21 cellular contexts compared by ENCODE assay signal in genomic region chr19:897442-898039, GRCh38. TPM values are rescaled to one million over a fixed set of nuclear protein-coding genes. Genes with fewer than 3 reads are reported as not detected.
DNase-seq lines count a peak whose midpoint lies in the region; ATAC-seq, FAIRE-seq and TF ChIP-seq lines count a peak whose summit lies in the region.
"Had no signal": no experiment of that assay in that cellular context is flagged by ENCODE, and none has a peak within 500 bp of the region (broad histone marks: within the 10 kb centered on the region; RNA-seq: fewer than 3 reads in every experiment).

No MANE protein-coding gene starts in this region.

- FAIRE-seq in bronchial epithelial cell (lab: Jason Lieb, UNC): no peak
- FAIRE-seq: endometrium had no signal

- H3K4me3 Mint-ChIP-seq in H9: no peak overlapping the region
- no peak overlapping the region for H3K4me3 Mint-ChIP-seq in nephron progenitor cell
- H3K4me3 Mint-ChIP-seq: activated CD8-positive, alpha-beta memory T cell treated with anti-CD3 and anti-CD28 coated beads, Interleukin-2, amount 10 ng/mL, durations not matched to agents 7 days and 5 days had no signal

- H3K36me3 ChIP-seq in BLaER1 (peaks cover 42% of the 10 kb centered on the region), bronchial epithelial cell (ENCODE audit: control insufficient read depth, insufficient read depth, low read length) (peaks cover 24% of the 10 kb centered on the region)
- H3K36me3 ChIP-seq: BE2C had no signal

- H4K91ac ChIP-seq in H9 (ENCODE audit: insufficient read length, low read depth, low read length): no peak overlapping the region

- H3K27ac Mint-ChIP-seq in H9 (peak overlapping the region in 1 of 3 experiments; percentile 49; a peak in 2 of 7 replicates), nephron progenitor cell (no peak overlapping the region)
- H3K27ac Mint-ChIP-seq: activated CD8-positive, alpha-beta memory T cell treated with anti-CD3 and anti-CD28 coated beads, Interleukin-2, amount 10 ng/mL, durations not matched to agents 7 days and 5 days had no signal

- TF ChIP-seq CTCF in H9 (conservative IDR thresholded peaks at IDR 0.05) (peak; percentile 47), bronchial epithelial cell (IDR thresholded peaks at IDR 0.05; ENCODE audit: insufficient read depth, low read length, severe bottlenecking) (peak; percentile 9), nephron progenitor cell (IDR thresholded peaks at IDR 0.05) (peak; percentile 19)

- no peak overlapping the region for H4K5ac ChIP-seq in H9 (ENCODE audit: insufficient read length, low read depth, low read length)

- no CpG with 5 or more reads among the region's 26 CpGs for WGBS in H9 (ENCODE audit: extremely low coverage, insufficient read length, low lambda C conversion rate)

- H3K18ac ChIP-seq in H9 (ENCODE audit: insufficient read length, low read depth, low read length): no peak overlapping the region

- no peak overlapping the region for H3K4ac ChIP-seq in H9 (ENCODE audit: low read depth, low read length)

- H3K27me3 Mint-ChIP-seq in H9 (ENCODE audit: low read depth) (peaks cover 4% of the 10 kb centered on the region; the same call in 1 of the 2 replicates), nephron progenitor cell (ENCODE audit: low read depth, poor library complexity) (peaks cover 4% of the 10 kb centered on the region)
- H3K27me3 Mint-ChIP-seq: activated CD8-positive, alpha-beta memory T cell treated with anti-CD3 and anti-CD28 coated beads, Interleukin-2, amount 10 ng/mL, durations not matched to agents 7 days and 5 days had no signal

- DNase-seq in H9: peak; percentile 71
- no peak for DNase-seq in bronchial epithelial cell (ENCODE audit: low read depth)
- no peak for DNase-seq in nephron progenitor cell
- DNase-seq in HPDE6-E6E7 (ENCODE audit: extremely low spot score): no peak
- no peak for DNase-seq in NCI-H146 (lab: John Stamatoyannopoulos, UW)
- no peak for DNase-seq in SIG-M5 treated with dmso at 0.1 percent for 504 hours (lab: John Stamatoyannopoulos, UW; ENCODE audit: unreplicated experiment)
- DNase-seq: activated CD8-positive, alpha-beta memory T cell treated with anti-CD3 and anti-CD28 coated beads, Interleukin-2, amount 10 ng/mL, durations not matched to agents 7 days and 5 days; BE2C; foreskin keratinocyte; NCI-H1694; NCI-H345; SHP77; stimulated activated CD4-positive, alpha-beta T cell treated with anti-CD3 and anti-CD28 coated beads, Interleukin-2, amount 100 ng/mL, for 24 hours had no signal

- H3K9ac ChIP-seq in BLaER1 (no peak overlapping the region), H9 (ENCODE audit: extremely low read depth, insufficient read length, low read length) (no peak overlapping the region)

- H3K23me2 ChIP-seq in H9 (ENCODE audit: insufficient read length, low read depth, low read length, poor library complexity, severe bottlenecking): no peaks in the 10 kb centered on the region

- no peaks in the 10 kb centered on the region; the same call in 1 of the 2 replicates for H3K79me2 ChIP-seq in H9 (ENCODE audit: insufficient read depth, low read length)

- H3K27ac ChIP-seq in BLaER1: 0 out of 2 replicates have a peak overlapping the region, but pooled peaks have one; percentile 40
- H3K27ac ChIP-seq in H9 (ENCODE audit: insufficient read length, low read depth, low read length): no peak overlapping the region
- H3K27ac ChIP-seq: foreskin keratinocyte had no signal

- H2AK5ac ChIP-seq in H9 (ENCODE audit: insufficient read length, low read length): no peak overlapping the region

- H3K9me3 ChIP-seq in BLaER1 (no peaks in the 10 kb centered on the region), H9 (ENCODE audit: control insufficient read depth, low read depth, low read length) (no peaks in the 10 kb centered on the region)
- H3K9me3 ChIP-seq: BE2C had no signal

- no peak overlapping the region for H2BK15ac ChIP-seq in H9 (ENCODE audit: low read depth, low read length)

- H4K20me1 ChIP-seq in BLaER1 (peaks cover 29% of the 10 kb centered on the region), H9 (ENCODE audit: control insufficient read depth, insufficient read depth, insufficient read length) (no peaks in the 10 kb centered on the region)

- H3K27me3 ChIP-seq in BLaER1 (no peaks in the 10 kb centered on the region), H9 (ENCODE audit: insufficient read depth, low read length) (no peaks in the 10 kb centered on the region), bronchial epithelial cell (ENCODE audit: control insufficient read depth, insufficient read depth, low read length) (no peaks in the 10 kb centered on the region)
- H3K27me3 ChIP-seq: BE2C, foreskin keratinocyte had no signal

- no peak overlapping the region for H3K23ac ChIP-seq in H9 (ENCODE audit: insufficient read length, low read depth, low read length)

- no peak overlapping the region for H3T11ph ChIP-seq in H9 (ENCODE audit: low read length)

- no peak overlapping the region for H2BK5ac ChIP-seq in H9 (ENCODE audit: insufficient read length, low read length)

- H2BK120ac ChIP-seq in H9 (ENCODE audit: low read depth, low read length, poor library complexity, severe bottlenecking): no peak overlapping the region

- no peak overlapping the region for H3K56ac ChIP-seq in H9 (ENCODE audit: insufficient read length, low read depth, low read length)

- H3K4me1 ChIP-seq in BLaER1: peaks cover 26% of the 10 kb centered on the region
- H3K4me1 ChIP-seq in H9 (ENCODE audit: insufficient read depth, low read length): no peaks in the 10 kb centered on the region; the same call in 1 of the 2 replicates
- H3K4me1 ChIP-seq: BE2C, foreskin keratinocyte had no signal

- no peak overlapping the region for H3K4me3 ChIP-seq in BLaER1
- H3K4me3 ChIP-seq in bronchial epithelial cell (ENCODE audit: low read depth, low read length): no peak overlapping the region

- no peak overlapping the region for H2AFZ ChIP-seq in H9 (ENCODE audit: low read length)

- H3K79me1 ChIP-seq in H9 (ENCODE audit: insufficient read depth, low read depth, low read length, poor library complexity, severe bottlenecking): no peaks in the 10 kb centered on the region

- peaks cover 2 to 23% (median 22%) of the 10 kb centered on the region in 3 experiments; a peak in 6 of 7 replicates for H3K36me3 Mint-ChIP-seq in H9 (ENCODE audit: insufficient read depth in 1 of 3, low read depth in 3 of 3)
- peaks cover 12% of the 10 kb centered on the region for H3K36me3 Mint-ChIP-seq in nephron progenitor cell (ENCODE audit: low read depth)

- H3K4me1 Mint-ChIP-seq in H9: peaks cover 6 to 22% of the 10 kb centered on the region in 2 experiments
- peaks cover 10% of the 10 kb centered on the region for H3K4me1 Mint-ChIP-seq in nephron progenitor cell

- H2BK12ac ChIP-seq in H9 (ENCODE audit: insufficient read length, low read depth, low read length): no peak overlapping the region

- H3K9me3 Mint-ChIP-seq in H9 (no peaks in the 10 kb centered on the region; a peak in 1 of 5 replicates), nephron progenitor cell (no peaks in the 10 kb centered on the region)

- H4K8ac ChIP-seq in H9 (replicated peaks; ENCODE audit: insufficient read length, low read depth, low read length): no peak overlapping the region

- no peak overlapping the region for H3K14ac ChIP-seq in H9 (ENCODE audit: insufficient read depth, low read length)

- H3K4me2 ChIP-seq in BLaER1: peak overlapping the region; percentile 59
- no peak overlapping the region for H3K4me2 ChIP-seq in H9 (ENCODE audit: insufficient read depth, insufficient read length, low read length)

- H2BK20ac ChIP-seq in H9 (ENCODE audit: low read depth, low read length, poor library complexity, severe bottlenecking): no peak overlapping the region

- ATAC-seq in HG02678 (IDR thresholded peaks at IDR 0.05; ENCODE audit: unreplicated experiment): no peak
- ATAC-seq: activated CD8-positive, alpha-beta memory T cell treated with anti-CD3 and anti-CD28 coated beads, Interleukin-2, amount 10 ng/mL, durations not matched to agents 7 days and 5 days; foreskin keratinocyte had no signal

RNA-seq across cellular contexts. Expression of gene RNU6-9, which starts 4.3 kb away (rescaled TPM):
- not detected in 2 replicates for total RNA-seq in H9 (2021)
- total RNA-seq in bronchial epithelial cell: not detected in 2 replicates
- total RNA-seq: activated CD8-positive, alpha-beta memory T cell treated with anti-CD3 and anti-CD28 coated beads, Interleukin-2, amount 10 ng/mL, durations not matched to agents 7 days and 5 days; foreskin keratinocyte; M059J; mononuclear cell; osteoblast; subcutaneous adipose tissue; T-helper 2 cell treated with Interferon-gamma antibody and Interleukin-4, amounts not matched to agents 100 ng/mL and 5 ng/mL, for 36 hours had no signal

RNA-seq across cellular contexts. Expression of gene MED16, which starts 4.6 kb away (rescaled TPM):
- total RNA-seq in H9 (2021) (83.1 and 84.1 TPM in 2 replicates), bronchial epithelial cell (9.2 and 12.1 TPM in 2 replicates)

RNA-seq across cellular contexts. Expression of gene R3HDM4, which starts 15.5 kb away (rescaled TPM):
- 66.2 and 66.4 TPM in 2 replicates for total RNA-seq in H9 (2021)
- 35.8 and 46.1 TPM in 2 replicates for total RNA-seq in bronchial epithelial cell

RNA-seq across cellular contexts. Expression of gene KISS1R, which starts 19.6 kb away (rescaled TPM):
- total RNA-seq in H9 (2021) (3.3 and 5.9 TPM in 2 replicates), bronchial epithelial cell (0.13 TPM in 1 of 2 replicates, not detected in the other)
- total RNA-seq: foreskin keratinocyte, M059J, osteoblast, subcutaneous adipose tissue had no signal

RNA-seq across cellular contexts. Expression of gene ARID3A, which starts 28.3 kb away (rescaled TPM):
- total RNA-seq in H9 (2021) (98.3 and 104 TPM in 2 replicates), bronchial epithelial cell (15.8 and 16.0 TPM in 2 replicates)
